Comparison of ENCODE assay signal across 8 cellular contexts in the genomic region with DNA sequence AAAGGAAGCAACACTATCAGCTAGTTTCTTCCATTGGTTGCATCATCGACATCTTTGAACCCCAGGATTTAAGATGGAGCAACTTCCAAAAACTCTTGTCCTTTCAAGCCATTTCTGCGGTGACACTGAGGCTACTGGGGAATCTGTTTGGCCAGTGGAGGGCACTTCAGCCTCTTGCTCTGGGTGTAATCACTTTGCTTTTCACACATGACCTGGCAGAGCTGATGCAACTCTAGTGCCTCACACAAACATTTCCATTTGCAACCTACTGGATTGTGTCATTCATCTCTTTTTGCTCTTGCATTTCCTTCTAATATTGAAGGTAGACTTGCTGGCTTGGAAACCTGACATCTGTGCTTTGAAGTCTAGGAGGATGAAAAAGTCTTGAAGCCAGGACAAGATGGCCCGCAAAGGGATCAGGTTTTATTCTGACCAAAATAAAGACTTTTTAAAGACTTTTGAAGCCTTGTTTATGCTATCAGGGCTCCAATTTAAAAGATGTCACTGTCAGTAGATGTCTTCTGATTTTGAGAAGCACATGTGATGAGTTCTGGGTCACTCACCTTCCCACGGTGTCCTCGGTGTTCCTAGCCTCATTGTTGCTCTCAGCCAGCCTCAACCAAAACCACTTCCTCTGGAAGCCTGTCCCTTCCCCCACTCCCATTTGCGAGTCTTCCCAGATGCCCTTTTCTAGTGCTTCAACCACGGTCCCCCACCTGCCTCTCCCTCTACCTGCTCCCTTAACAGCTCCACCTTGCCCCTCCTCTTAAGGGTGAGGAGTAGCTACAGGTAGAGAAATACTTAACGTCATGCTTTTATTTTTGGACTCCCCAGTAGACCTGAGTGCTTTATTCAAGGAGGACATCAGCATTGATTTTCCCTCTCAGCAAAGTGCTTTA.
DNase-seq lines count a peak whose midpoint lies in the region; ATAC-seq, FAIRE-seq and TF ChIP-seq lines count a peak whose summit lies in the region.

No MANE protein-coding gene starts in this region.

- H3K27me3 ChIP-seq in astrocyte (ENCODE audit: insufficient read depth, low read length) (no peaks in the 10 kb centered on the region), tibial nerve (no peaks in the 10 kb centered on the region)

- DNase-seq in DMS153 (lab: John Stamatoyannopoulos, UW) (peak; percentile 79), NCI-H2029 treated with DMSO at 0.1 percent for 48 hours (lab: John Stamatoyannopoulos, UW) (peak; percentile 83), astrocyte (ENCODE audit: low read depth) (peak; percentile 74), iPS-NIHi7 (ENCODE audit: extremely low spot score) (peak; percentile 61), tibial nerve (ENCODE audit: low spot score in 2 of 2) (peak; percentile 17 to 57)
- DNase-seq in activated T-helper 1 cell treated with anti-CD3 and anti-CD28 coated beads, Interleukin-12 subunit alpha, Interleukin-12 subunit beta, Interleukin-2, Interleukin-4 antibody, amounts not matched to agents 30 ng/mL and 10 ng/mL and 1 ng/mL, durations not matched to agents 14 hours and 24 hours and 36 hours (ENCODE audit: low spot score) = no peak

- H3K4me1 ChIP-seq in astrocyte (ENCODE audit: insufficient read depth, low read length) (peaks cover 3% of the 10 kb centered on the region), tibial nerve (no peaks in the 10 kb centered on the region)

- H3K4me2 ChIP-seq in astrocyte (ENCODE audit: low read length) = no peak overlapping the region

- peak in 1 of 2 donors; percentile 66 for TF ChIP-seq EP300 in tibial nerve (IDR thresholded peaks at IDR 0.05)

- TF ChIP-seq POLR2A in tibial nerve (IDR thresholded peaks at IDR 0.05) = no peak

- H3K9me3 ChIP-seq in astrocyte (ENCODE audit: insufficient read depth, low read depth, low read length) (peaks cover 3% of the 10 kb centered on the region), tibial nerve (no peaks in the 10 kb centered on the region)

- peak; percentile 42 for TF ChIP-seq CTCF in astrocyte (IDR thresholded peaks at IDR 0.05; ENCODE audit: insufficient read depth, low read depth, low read length)
- TF ChIP-seq CTCF in tibial nerve (IDR thresholded peaks at IDR 0.05) = peak; percentile 27 to 61 (median 44)

- no peaks in the 10 kb centered on the region for H3K36me3 ChIP-seq in astrocyte (ENCODE audit: insufficient read depth, low read length)
- no peaks in the 10 kb centered on the region for H3K36me3 ChIP-seq in tibial nerve

- peak overlapping the region; percentile 17 for H3K4me3 Mint-ChIP-seq in astrocyte (ENCODE audit: unreplicated experiment)
- H3K4me3 Mint-ChIP-seq in activated T-helper 1 cell treated with anti-CD3 and anti-CD28 coated beads, Interleukin-12 subunit alpha, Interleukin-12 subunit beta, Interleukin-2, Interleukin-4 antibody, amounts not matched to agents 30 ng/mL and 10 ng/mL and 1 ng/mL, durations not matched to agents 14 hours and 24 hours and 36 hours = no peak overlapping the region

- intact Hi-C loops in activated T-helper 1 cell treated with anti-CD3 and anti-CD28 coated beads, Interleukin-12 subunit alpha, Interleukin-12 subunit beta, Interleukin-2, Interleukin-4 antibody, amounts not matched to agents 30 ng/mL and 10 ng/mL and 1 ng/mL, durations not matched to agents 14 hours and 24 hours and 36 hours (cut with micrococcal nuclease) = no loop called here

- no peak overlapping the region for H3K9ac ChIP-seq in astrocyte (ENCODE audit: low read length)

- H3K79me2 ChIP-seq in astrocyte (ENCODE audit: insufficient read depth, low read length) = no peaks in the 10 kb centered on the region

- peaks cover 32% of the 10 kb centered on the region for H3K4me1 Mint-ChIP-seq in astrocyte (ENCODE audit: low read depth, unreplicated experiment)
- no peaks in the 10 kb centered on the region for H3K4me1 Mint-ChIP-seq in activated T-helper 1 cell treated with anti-CD3 and anti-CD28 coated beads, Interleukin-12 subunit alpha, Interleukin-12 subunit beta, Interleukin-2, Interleukin-4 antibody, amounts not matched to agents 30 ng/mL and 10 ng/mL and 1 ng/mL, durations not matched to agents 14 hours and 24 hours and 36 hours (ENCODE audit: low read depth)

- H3K27me3 Mint-ChIP-seq in astrocyte (ENCODE audit: low read depth, unreplicated experiment) = no peaks in the 10 kb centered on the region
- peaks cover 11% of the 10 kb centered on the region for H3K27me3 Mint-ChIP-seq in activated T-helper 1 cell treated with anti-CD3 and anti-CD28 coated beads, Interleukin-12 subunit alpha, Interleukin-12 subunit beta, Interleukin-2, Interleukin-4 antibody, amounts not matched to agents 30 ng/mL and 10 ng/mL and 1 ng/mL, durations not matched to agents 14 hours and 24 hours and 36 hours (ENCODE audit: insufficient read depth)

- ATAC-seq in GM21786 (IDR thresholded peaks at IDR 0.05; ENCODE audit: unreplicated experiment) = peak; percentile 81
- no peak for ATAC-seq in HG02973 (IDR thresholded peaks at IDR 0.05; ENCODE audit: unreplicated experiment)

- peaks cover 10% of the 10 kb centered on the region for H3K9me3 Mint-ChIP-seq in astrocyte (ENCODE audit: unreplicated experiment)
- no peaks in the 10 kb centered on the region for H3K9me3 Mint-ChIP-seq in activated T-helper 1 cell treated with anti-CD3 and anti-CD28 coated beads, Interleukin-12 subunit alpha, Interleukin-12 subunit beta, Interleukin-2, Interleukin-4 antibody, amounts not matched to agents 30 ng/mL and 10 ng/mL and 1 ng/mL, durations not matched to agents 14 hours and 24 hours and 36 hours

- WGBS in tibial nerve, 2 donors = 77 to 84% methylated on average over 8 of the region's 8 CpGs

- H3K4me3 ChIP-seq in astrocyte (ENCODE audit: insufficient read depth, low read depth, low read length) (no peak overlapping the region), tibial nerve (no peak overlapping the region)

- H3K36me3 Mint-ChIP-seq in astrocyte (ENCODE audit: low read depth, unreplicated experiment) = no peaks in the 10 kb centered on the region
- no peaks in the 10 kb centered on the region for H3K36me3 Mint-ChIP-seq in activated T-helper 1 cell treated with anti-CD3 and anti-CD28 coated beads, Interleukin-12 subunit alpha, Interleukin-12 subunit beta, Interleukin-2, Interleukin-4 antibody, amounts not matched to agents 30 ng/mL and 10 ng/mL and 1 ng/mL, durations not matched to agents 14 hours and 24 hours and 36 hours (ENCODE audit: low read depth)

- H3K27ac Mint-ChIP-seq in astrocyte (ENCODE audit: unreplicated experiment) = peak overlapping the region; percentile 96
- H3K27ac Mint-ChIP-seq in activated T-helper 1 cell treated with anti-CD3 and anti-CD28 coated beads, Interleukin-12 subunit alpha, Interleukin-12 subunit beta, Interleukin-2, Interleukin-4 antibody, amounts not matched to agents 30 ng/mL and 10 ng/mL and 1 ng/mL, durations not matched to agents 14 hours and 24 hours and 36 hours = no peak overlapping the region

- H3K27ac ChIP-seq in astrocyte (ENCODE audit: low read depth, low read length) (no peak overlapping the region), tibial nerve (no peak overlapping the region)

- no peak overlapping the region for H2AFZ ChIP-seq in astrocyte (ENCODE audit: low read depth, low read length)

- H4K20me1 ChIP-seq in astrocyte (ENCODE audit: insufficient read depth, low read length) = no peaks in the 10 kb centered on the region

- peak; percentile 88 for FAIRE-seq in astrocyte (lab: Jason Lieb, UNC)
